Comparison of ENCODE assay signal across 8 cellular contexts in genomic region chr17:41689497-41690299, GRCh38.
A peak's percentile ranks its signal among the peaks of the same experiment; 100 is the strongest.
DNase-seq lines count a peak whose midpoint lies in the region; ATAC-seq lines count a peak whose summit lies in the region.

No MANE protein-coding gene starts in this region.

- peak overlapping the region; percentile 98 to 100 (median 99) for H3K9ac ChIP-seq in BLaER1 treated with 17β-estradiol and CSF1 and Interleukin-3, amounts not matched to agents 10 nM and 100 nM

- no peaks in the 10 kb centered on the region for H3K27me3 ChIP-seq in BLaER1 treated with 17β-estradiol and CSF1 and Interleukin-3, amounts not matched to agents 10 nM and 100 nM
- no peaks in the 10 kb centered on the region for H3K27me3 ChIP-seq in HAP-1 (ENCODE audit: low read depth)

- H3K27ac ChIP-seq in BLaER1 treated with 17β-estradiol and CSF1 and Interleukin-3, amounts not matched to agents 10 nM and 100 nM, result peak overlapping the region; percentile 98 to 100 (median 99)

- peaks cover 0 to 13% (median 10%) of the 10 kb centered on the region in 11 experiments; a peak in 12 of 22 replicates for H3K9me3 ChIP-seq in BLaER1 treated with 17β-estradiol and CSF1 and Interleukin-3, amounts not matched to agents 10 nM and 100 nM (replicated peaks in 1 of 11)
- H3K9me3 ChIP-seq in HAP-1, result no peaks in the 10 kb centered on the region

- in situ Hi-C loops in HAP-1 (cut with MboI; ENCODE audit: low sequenced_read_pairs), result no loop called here

- H3K4me3 ChIP-seq in BLaER1 treated with 17β-estradiol and CSF1 and Interleukin-3, amounts not matched to agents 10 nM and 100 nM, result peak overlapping the region; percentile 69 to 98 (median 89)
- H3K4me3 ChIP-seq in HAP-1, result peak overlapping the region; percentile 100

- H3K4me1 ChIP-seq in BLaER1 treated with 17β-estradiol and CSF1 and Interleukin-3, amounts not matched to agents 10 nM and 100 nM, result peaks cover 22 to 40% (median 29%) of the 10 kb centered on the region in 10 experiments
- peaks cover 10% of the 10 kb centered on the region for H3K4me1 ChIP-seq in HAP-1

- peaks cover 46 to 55% (median 53%) of the 10 kb centered on the region in 11 experiments for H3K36me3 ChIP-seq in BLaER1 treated with 17β-estradiol and CSF1 and Interleukin-3, amounts not matched to agents 10 nM and 100 nM
- peaks cover 50% of the 10 kb centered on the region for H3K36me3 ChIP-seq in HAP-1 (replicated peaks)

- no peak for ATAC-seq in GM18907 (IDR thresholded peaks at IDR 0.05; ENCODE audit: unreplicated experiment)

- H4K20me1 ChIP-seq in BLaER1 treated with 17β-estradiol and CSF1 and Interleukin-3, amounts not matched to agents 10 nM and 100 nM, result peaks cover 44 to 59% (median 55%) of the 10 kb centered on the region in 11 experiments

- H3K4me2 ChIP-seq in BLaER1 treated with 17β-estradiol and CSF1 and Interleukin-3, amounts not matched to agents 10 nM and 100 nM, result peak overlapping the region; percentile 75 to 98 (median 89)

- DNase-seq in HAP-1 (ENCODE audit: low spot score in 2 of 2) (peak; percentile 52 to 77), RKO (ENCODE audit: low spot score) (peak; percentile 78), astrocyte of the hippocampus (ENCODE audit: low read depth, low spot score) (peak; percentile 73), iris pigment epithelial cell (ENCODE audit: low read depth) (peak; percentile 66), NCI-H2171 (lab: John Stamatoyannopoulos, UW) (no peak)
- DNase-seq in stimulated activated CD4-positive, alpha-beta T cell treated with anti-CD3 and anti-CD28 coated beads, Interleukin-15, amount 100 ng/mL, for 48 hours (ENCODE audit: low read depth in 2 of 2), result peak; percentile 33 to 58
